Comparison of ENCODE assay signal across 28 cellular contexts in the genomic region with DNA sequence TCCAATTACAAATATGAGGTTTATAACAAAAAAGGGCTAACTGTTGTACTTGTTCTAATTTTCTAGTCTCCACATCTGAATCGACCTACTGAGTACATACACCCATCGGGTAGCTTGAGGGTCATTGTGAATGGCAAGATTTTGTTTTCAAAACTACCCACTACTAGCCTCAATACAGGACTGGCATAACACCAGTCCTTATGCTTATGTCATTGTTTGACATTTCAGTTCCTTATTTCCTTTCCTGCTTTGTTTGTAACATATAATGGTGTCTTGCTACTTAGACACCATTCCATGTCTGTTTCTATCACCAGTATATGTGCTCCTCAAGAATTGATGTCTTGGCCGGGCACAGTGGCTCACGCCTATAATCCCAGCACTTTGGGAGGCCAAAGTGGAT.
"Had no signal": no experiment of that assay in that cellular context is flagged by ENCODE, and none has a peak within 500 bp of the region (broad histone marks: within the 10 kb centered on the region; RNA-seq: fewer than 3 reads in every experiment).

No MANE protein-coding gene starts in this region.

- ATAC-seq: effector memory CD8-positive, alpha-beta T cell; heart right ventricle; left colon; left ventricle myocardium superior; lower lobe of right lung; natural killer cell treated with Interleukin-12 subunit alpha and Interleukin-12 subunit beta and Interleukin-15 and Interleukin-18, amount 100 ng/mL, for 72 hours; sciatic nerve; stimulated activated effector memory CD8-positive, alpha-beta T cell treated with anti-CD3 and anti-CD28 coated beads, Interleukin-12 subunit alpha, Interleukin-12 subunit beta, amount 100 ng/mL, for 72 hours; stimulated activated naive CD8-positive, alpha-beta T cell treated with anti-CD3 and anti-CD28 coated beads, Interleukin-15, Interleukin-2, amounts not matched to agents 100 U/mL and 50 U/mL, for 24 hours had no signal

- H3K36me3 Mint-ChIP-seq: natural killer cell treated with Interleukin-12 subunit alpha and Interleukin-12 subunit beta and Interleukin-15 and Interleukin-18, amount 100 ng/mL, for 72 hours; stimulated activated effector memory CD8-positive, alpha-beta T cell treated with anti-CD3 and anti-CD28 coated beads, Interleukin-12 subunit alpha, Interleukin-12 subunit beta, amount 100 ng/mL, for 72 hours had no signal

- FAIRE-seq: endometrium had no signal

- H3K9me3 Mint-ChIP-seq: effector memory CD8-positive, alpha-beta T cell; immature natural killer cell; natural killer cell treated with Interleukin-12 subunit alpha and Interleukin-12 subunit beta and Interleukin-15 and Interleukin-18, amount 100 ng/mL, for 72 hours; neural progenitor cell; stimulated activated effector memory CD8-positive, alpha-beta T cell treated with anti-CD3 and anti-CD28 coated beads, Interleukin-12 subunit alpha, Interleukin-12 subunit beta, amount 100 ng/mL, for 72 hours; type B pancreatic cell had no signal

- H3K27ac Mint-ChIP-seq: immature natural killer cell; natural killer cell treated with Interleukin-12 subunit alpha and Interleukin-12 subunit beta and Interleukin-15 and Interleukin-18, amount 100 ng/mL, for 72 hours; neural progenitor cell; progenitor cell of endocrine pancreas; stimulated activated effector memory CD8-positive, alpha-beta T cell treated with anti-CD3 and anti-CD28 coated beads, Interleukin-12 subunit alpha, Interleukin-12 subunit beta, amount 100 ng/mL, for 72 hours; type B pancreatic cell had no signal

- H3K4me1 Mint-ChIP-seq: neural progenitor cell had no signal

- H3K4me3 Mint-ChIP-seq: effector memory CD8-positive, alpha-beta T cell; immature natural killer cell; natural killer cell treated with Interleukin-12 subunit alpha and Interleukin-12 subunit beta and Interleukin-15 and Interleukin-18, amount 100 ng/mL, for 72 hours; neural progenitor cell; stimulated activated effector memory CD8-positive, alpha-beta T cell treated with anti-CD3 and anti-CD28 coated beads, Interleukin-12 subunit alpha, Interleukin-12 subunit beta, amount 100 ng/mL, for 72 hours; type B pancreatic cell had no signal

- H3K27me3 Mint-ChIP-seq: effector memory CD8-positive, alpha-beta T cell; natural killer cell treated with Interleukin-12 subunit alpha and Interleukin-12 subunit beta and Interleukin-15 and Interleukin-18, amount 100 ng/mL, for 72 hours; progenitor cell of endocrine pancreas; type B pancreatic cell had no signal

- DNase-seq: cortex of kidney; effector memory CD8-positive, alpha-beta T cell; erythroblast; esophagus squamous epithelium; foreskin melanocyte; glutamatergic neuron; heart right ventricle; hippocampal formation; immature natural killer cell; islet precursor cell; kidney glomerular epithelial cell; left colon; left ventricle myocardium superior; lower lobe of right lung; stimulated activated CD4-positive, alpha-beta T cell treated with anti-CD3 and anti-CD28 coated beads, Interleukin-12 subunit alpha, Interleukin-12 subunit beta, amount 100 ng/mL, for 4 hours; stimulated activated CD4-positive, alpha-beta T cell treated with anti-CD3 and anti-CD28 coated beads, Interleukin-2, amount 100 ng/mL, for 24 hours; stimulated activated CD4-positive, alpha-beta T cell treated with anti-CD3 and anti-CD28 coated beads, Interleukin-4, amount 100 ng/mL, for 24 hours; stimulated activated naive CD8-positive, alpha-beta T cell treated with anti-CD3 and anti-CD28 coated beads, Interleukin-15, Interleukin-2, amounts not matched to agents 100 U/mL and 50 U/mL, for 24 hours; substantia nigra; testis; tibial artery had no signal
